In genomic region chr10:92290837-92291609, GRCh38 we compare ENCODE assay signal across 8 cellular contexts. TPM values are rescaled to one million over a fixed set of nuclear protein-coding genes. Genes with fewer than 3 reads are reported as not detected.
DNase-seq lines count a peak whose midpoint lies in the region; ATAC-seq and TF ChIP-seq lines count a peak whose summit lies in the region.

Gene CPEB3 (minus strand): TSS chr10:92291078. CDS start chr10:92240350, 50,728 bp downstream.
Gene MARCHF5 (plus strand): TSS chr10:92291167. CDS start chr10:92291495, 328 bp downstream.

- intact Hi-C loops in mammary epithelial cell (cut with micrococcal nuclease), result loop anchor here (1.0 to 10.0 kb wide), 7 partner anchors 38 to 284 kb away; partner anchors contain the start of gene IDE

- H3K79me2 ChIP-seq in mammary epithelial cell (ENCODE audit: insufficient read depth, low read length) (peaks cover 50% of the 10 kb centered on the region), smooth muscle cell (ENCODE audit: low read depth) (peaks cover 54% of the 10 kb centered on the region)

- H3K27ac ChIP-seq in VCaP, result peak within 1 kb of the TSS; percentile 96
- H3K27ac ChIP-seq in mammary epithelial cell (ENCODE audit: insufficient read depth, low read depth, low read length), result peak within 1 kb of the TSS; percentile 76
- H3K27ac ChIP-seq in smooth muscle cell (ENCODE audit: low read depth), result peak within 1 kb of the TSS; percentile 75

- in situ Hi-C loops in mammary epithelial cell (cut with MboI; ENCODE audit: low sequenced_read_pairs in 2 of 2), result loop anchor here (5.0 to 25.0 kb wide), 3 partner anchors 144 to 204 kb away; no protein-coding TSS in a partner anchor

- H3K4me2 ChIP-seq in mammary epithelial cell (ENCODE audit: insufficient read depth, low read depth, low read length) (peak within 1 kb of the TSS; percentile 88), smooth muscle cell (peak within 1 kb of the TSS; percentile 81)

- H3K9ac ChIP-seq in mammary epithelial cell (ENCODE audit: insufficient read depth, low read length) (peak within 1 kb of the TSS; percentile 93), smooth muscle cell (ENCODE audit: low read depth) (peak within 1 kb of the TSS; percentile 97)

- H3F3A ChIP-seq in smooth muscle cell (ENCODE audit: low read depth), result no peaks in the 10 kb centered on the region

- H3K9me3 ChIP-seq in mammary epithelial cell (replicated peaks; ENCODE audit: insufficient read depth, low read length) (no peaks in the 10 kb centered on the region), smooth muscle cell (replicated peaks; ENCODE audit: low read depth) (no peaks in the 10 kb centered on the region)

- H4K20me1 ChIP-seq in mammary epithelial cell (ENCODE audit: insufficient read depth, low read length) (no peaks in the 10 kb centered on the region), smooth muscle cell (ENCODE audit: low read depth) (peaks cover 41% of the 10 kb centered on the region)

- H3K27me3 ChIP-seq in mammary epithelial cell (ENCODE audit: insufficient read depth, low read length), result no peaks in the 10 kb centered on the region
- no peaks in the 10 kb centered on the region for H3K27me3 ChIP-seq in smooth muscle cell (ENCODE audit: low read depth)

- CTCF ChIA-PET in AG04449 (lab: Yijun Ruan, JAX), result interaction anchor here (0.7 to 5.8 kb wide), 18 partner anchors 8 to 302 kb away, joined by 3 to 103 read pairs (median 4); no protein-coding TSS in a partner anchor
- CTCF ChIA-PET in mammary epithelial cell (lab: Charles Lee; ENCODE audit: low non-redundant PET), result interaction anchor here (0.6 to 0.8 kb wide), 6 partner anchors 27 to 211 kb away, joined by 3 to 9 read pairs (median 3); no protein-coding TSS in a partner anchor

- DNase-seq in AG04449 (ENCODE audit: low read depth, low spot score), result peak; percentile 67
- peak; percentile 87 for DNase-seq in NCI-H2171 treated with DMSO at 0.1 percent for 48 hours (lab: John Stamatoyannopoulos, UW)
- peak; percentile 98 for DNase-seq in mammary epithelial cell
- DNase-seq in iPS-NIHi11 (ENCODE audit: low spot score), result peak; percentile 97
- DNase-seq in smooth muscle cell (lab: John Stamatoyannopoulos, UW; ENCODE audit: unreplicated experiment), result peak; percentile 78

- dilution Hi-C loops in mammary epithelial cell (cut with HindIII; ENCODE audit: low sequenced_read_pairs), result no loop called here

- BruUV-seq in mammary epithelial cell (replicated peaks; lab: Mats Ljungman, UMichigan), result TSS peak; percentile 37

- 1% methylated on average over 27 of the region's 79 CpGs for WGBS in mammary epithelial cell (ENCODE audit: low coverage, missing lambda C conversion rate)
- WGBS in smooth muscle cell (ENCODE audit: low lambda C conversion rate), result under 1% methylated on average over 76 of the region's 79 CpGs

- H2AFZ ChIP-seq in mammary epithelial cell (ENCODE audit: low read depth, low read length), result peak within 1 kb of the TSS; percentile 99
- peak within 1 kb of the TSS; percentile 94 for H2AFZ ChIP-seq in smooth muscle cell (ENCODE audit: low read depth)

- POLR2A ChIA-PET in AG04449 (lab: Yijun Ruan, JAX), result interaction anchor here (0.7 to 1.2 kb wide), 5 partner anchors 8 to 167 kb away, joined by 3 to 5 read pairs (median 3); no protein-coding TSS in a partner anchor

- peak; percentile 99 for ATAC-seq in GM18868 (IDR thresholded peaks at IDR 0.05; ENCODE audit: unreplicated experiment)
- peak; percentile 99 for ATAC-seq in HG03108 (IDR thresholded peaks at IDR 0.05; ENCODE audit: unreplicated experiment)

- H3K36me3 ChIP-seq in mammary epithelial cell (ENCODE audit: insufficient read depth, low read length) (peaks cover 5% of the 10 kb centered on the region), smooth muscle cell (ENCODE audit: low read depth) (no peaks in the 10 kb centered on the region)

- peak within 1 kb of the TSS; percentile 97 for H3K4me3 ChIP-seq in AG04449 (ENCODE audit: low read depth, low read length)
- H3K4me3 ChIP-seq in mammary epithelial cell (replicated peaks in 1 of 3; ENCODE audit: insufficient read depth in 1 of 3, low read depth in 2 of 3, low read length in 3 of 3), result peak within 1 kb of the TSS; percentile 85 to 96 (median 94)
- H3K4me3 ChIP-seq in smooth muscle cell, result peak within 1 kb of the TSS; percentile 86

- H3K4me1 ChIP-seq in mammary epithelial cell (ENCODE audit: insufficient read depth, low read length) (peaks cover 6% of the 10 kb centered on the region), smooth muscle cell (ENCODE audit: low read depth) (peaks cover 10% of the 10 kb centered on the region)

- TF ChIP-seq CTCF in AG04449 (IDR thresholded peaks at IDR 0.05; ENCODE audit: insufficient read depth, low read length, missing control alignments), result peak; percentile 76
- TF ChIP-seq CTCF in VCaP (conservative IDR thresholded peaks at IDR 0.05), result peak; percentile 65
- peak; percentile 49 to 81 for TF ChIP-seq CTCF in mammary epithelial cell (conservative IDR thresholded peaks at IDR 0.05 in 1 of 2, IDR thresholded peaks at IDR 0.05 in 1 of 2; ENCODE audit: extremely low read depth in 1 of 2, insufficient read depth in 1 of 2, low read depth in 1 of 2, low read length in 2 of 2)
- TF ChIP-seq CTCF in smooth muscle cell (IDR thresholded peaks at IDR 0.05; ENCODE audit: borderline replicate concordance, insufficient read depth, poor library complexity, severe bottlenecking), result peak; percentile 49

RNA-seq across cellular contexts. Expression of gene CPEB3, which starts in this region (rescaled TPM):
- total RNA-seq in mammary epithelial cell (1 to 10 TPM; 1.2 to 1.5 TPM), smooth muscle cell (0.49 and 0.67 TPM in 2 replicates)
- polyA plus RNA-seq in mammary epithelial cell (0.17 TPM), smooth muscle cell (0.46 and 1.1 TPM in 2 replicates)
- polyA minus RNA-seq in mammary epithelial cell, result 3.0 TPM

RNA-seq across cellular contexts. Expression of gene MARCHF5, which starts in this region (rescaled TPM):
- 10 to 100 TPM; 16.5 to 53.0 TPM for total RNA-seq in mammary epithelial cell
- polyA plus RNA-seq in mammary epithelial cell, result 22.3 TPM
- 62.0 TPM for polyA minus RNA-seq in mammary epithelial cell
- total RNA-seq in smooth muscle cell, result 19.6 and 23.4 TPM in 2 replicates
- 41.9 and 46.8 TPM in 2 replicates for polyA plus RNA-seq in smooth muscle cell

Comparison
In these comparisons a context has a peak if more than half of its experiments do, and no peak if none do; other contexts are left out.
1. Peak in every context shown above with its lines: DNase-seq, ATAC-seq, H3K4me3 ChIP-seq and H3K27ac ChIP-seq.